In the genomic region with DNA sequence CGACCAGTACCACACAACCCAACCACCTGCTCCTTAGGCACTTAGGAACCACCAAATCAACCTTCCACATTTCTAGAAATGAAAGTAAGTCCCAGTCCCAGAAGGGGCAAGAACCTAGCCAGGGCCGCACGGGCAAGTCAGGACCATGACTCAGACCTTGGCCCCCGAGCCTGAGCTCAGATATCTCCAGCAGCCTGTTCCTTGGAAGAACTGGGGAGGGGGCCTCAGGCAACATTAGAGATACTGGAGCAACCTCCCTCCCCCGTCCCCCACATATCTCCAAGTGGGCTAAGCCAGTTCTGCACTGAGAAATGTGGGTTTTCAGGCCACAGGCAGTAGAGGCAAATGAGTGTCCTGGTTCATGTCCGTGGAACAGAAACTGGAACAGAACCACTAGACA, we compare ENCODE assay signal across 13 cellular contexts. TPM values are rescaled to one million over a fixed set of nuclear protein-coding genes. Genes with fewer than 3 reads are reported as not detected.
DNase-seq lines count a peak whose midpoint lies in the region; ATAC-seq, FAIRE-seq and TF ChIP-seq lines count a peak whose summit lies in the region.
"Had no signal": no experiment of that assay in that cellular context is flagged by ENCODE, and none has a peak within 500 bp of the region (broad histone marks: within the 10 kb centered on the region; RNA-seq: fewer than 3 reads in every experiment).

No MANE protein-coding gene starts in this region.

- no peak overlapping the region for H3K4me3 ChIP-seq in HepG2 (replicated peaks in 1 of 3; ENCODE audit: insufficient read depth in 1 of 3, low read depth in 2 of 3, low read length in 3 of 3)
- no peak overlapping the region for H3K4me3 ChIP-seq in right lobe of liver
- no peak overlapping the region for H3K4me3 ChIP-seq in kidney (ENCODE audit: low read length in 2 of 2)
- H3K4me3 ChIP-seq: esophagus squamous epithelium, ovary had no signal

- H3K9ac ChIP-seq in HepG2 (ENCODE audit: insufficient read depth, low read depth, low read length) (no peak overlapping the region), kidney (ENCODE audit: low read length in 2 of 2) (no peak overlapping the region)
- H3K9ac ChIP-seq: KMS-11 had no signal

- TF ChIP-seq EP300 in HepG2 (IDR thresholded peaks at IDR 0.05; ENCODE audit: low read depth in 2 of 2, low read length in 2 of 2) (no peak), HepG2 (CRISPR knock-in tag; IDR thresholded peaks at IDR 0.05; ENCODE audit: borderline replicate concordance) (no peak)

- peak overlapping the region; percentile 17 for H3K27ac ChIP-seq in HepG2 (ENCODE audit: extremely low read length, insufficient read depth, low read length)
- H3K27ac ChIP-seq in right lobe of liver = no peak overlapping the region
- no peak overlapping the region for H3K27ac ChIP-seq in kidney (ENCODE audit: low read depth in 2 of 2, low read length in 2 of 2)
- H3K27ac ChIP-seq: KMS-11, ovary had no signal

- in situ Hi-C loops in HepG2 (cut with HindIII; ENCODE audit: extremely low pct_ligation_motif_present, low pct_unique_long_range_greater_than_20kb) = no loop called here

- no peak for ATAC-seq in HepG2
- ATAC-seq in right lobe of liver = no peak
- ATAC-seq in WTC11 = no peak

- H3K27ac Mint-ChIP-seq in WTC11 = peak overlapping the region; percentile 94

- H3K27me3 ChIP-seq in HepG2 (ENCODE audit: control insufficient read depth in 1 of 2, insufficient read depth in 2 of 2, low read length in 2 of 2) (no peaks in the 10 kb centered on the region), right lobe of liver (no peaks in the 10 kb centered on the region)
- H3K27me3 ChIP-seq: esophagus squamous epithelium, ovary had no signal

- H3K36me3 ChIP-seq in HepG2 (replicated peaks in 1 of 2; ENCODE audit: control insufficient read depth in 1 of 2, insufficient read depth in 2 of 2, low read length in 2 of 2) (peaks cover 5 to 21% of the 10 kb centered on the region in 2 experiments; a peak in 3 of 5 replicates), right lobe of liver (no peaks in the 10 kb centered on the region), kidney (ENCODE audit: control insufficient read depth in 1 of 2, insufficient read depth in 2 of 2, low read length in 2 of 2) (no peaks in the 10 kb centered on the region)
- H3K36me3 ChIP-seq: esophagus squamous epithelium, ovary had no signal

- no peaks in the 10 kb centered on the region for H3K9me3 Mint-ChIP-seq in WTC11

- no peaks in the 10 kb centered on the region for H3K27me3 Mint-ChIP-seq in WTC11 (ENCODE audit: low read depth)

- no peak for TF ChIP-seq POLR2A in HepG2 (IDR thresholded peaks at IDR 0.05; ENCODE audit: insufficient read depth in 1 of 2, low read depth in 2 of 2, low read length in 2 of 2)
- no peak for TF ChIP-seq POLR2A in right lobe of liver (IDR thresholded peaks at IDR 0.05)

- H3K4me2 ChIP-seq in HepG2 (ENCODE audit: low read depth, low read length) = no peak overlapping the region
- H3K4me2 ChIP-seq: KMS-11 had no signal

- no peak for TF ChIP-seq CTCF in HepG2 (CRISPR knock-in tag; IDR thresholded peaks at IDR 0.05)
- TF ChIP-seq CTCF in right lobe of liver (IDR thresholded peaks at IDR 0.05) = no peak
- TF ChIP-seq CTCF in WTC11 (IDR thresholded peaks at IDR 0.05) = no peak
- no peak for TF ChIP-seq CTCF in kidney (IDR thresholded peaks at IDR 0.05; ENCODE audit: borderline replicate concordance, extremely low read depth, insufficient read depth)

- peaks cover 2% of the 10 kb centered on the region; the same call in 1 of the 2 replicates for H3K36me3 Mint-ChIP-seq in WTC11

- no peak overlapping the region for H2AFZ ChIP-seq in HepG2 (ENCODE audit: low read length)

- peaks cover 11% of the 10 kb centered on the region for H4K20me1 ChIP-seq in HepG2 (ENCODE audit: insufficient read depth, low read length)

- H3K4me1 Mint-ChIP-seq in WTC11 = peaks cover 51% of the 10 kb centered on the region

- H3K4me1 ChIP-seq in HepG2 (ENCODE audit: insufficient read depth, low read length) = peaks cover 87% of the 10 kb centered on the region
- H3K4me1 ChIP-seq in right lobe of liver = peaks cover 0 to 38% (median 8%) of the 10 kb centered on the region in 4 donors
- peaks cover 7 to 39% of the 10 kb centered on the region in 2 donors for H3K4me1 ChIP-seq in kidney (ENCODE audit: control insufficient read depth in 1 of 2, insufficient read depth in 1 of 2, low read depth in 1 of 2, low read length in 2 of 2)

- CTCF ChIA-PET in HepG2 (lab: Yijun Ruan, JAX; ENCODE audit: low intra/inter-chr PET ratio, low total read pairs) (no interaction called here), WTC11 (lab: Charles Lee) (interaction anchor here (0.9 kb wide), 1 partner anchor 155 kb away, joined by 3 read pairs; no protein-coding TSS in a partner anchor)

- no peaks in the 10 kb centered on the region for H3K9me3 ChIP-seq in HepG2 (ENCODE audit: low read length)
- H3K9me3 ChIP-seq in right lobe of liver = no peaks in the 10 kb centered on the region
- H3K9me3 ChIP-seq in kidney (ENCODE audit: control insufficient read depth in 1 of 2, low read length in 2 of 2) = no peaks in the 10 kb centered on the region
- H3K9me3 ChIP-seq: esophagus squamous epithelium, ovary had no signal

- no peak overlapping the region for H3K4me3 Mint-ChIP-seq in WTC11

- 95% methylated on average over 5 of the region's 6 CpGs for WGBS in HepG2 (ENCODE audit: low lambda C conversion rate)
- WGBS in right lobe of liver (ENCODE audit: insufficient coverage, low coverage, low lambda C conversion rate, missing lambda C conversion rate) = 53% methylated on average over 3 of the region's 6 CpGs

- POLR2A ChIA-PET in HepG2 (lab: Yijun Ruan, JAX) (no interaction called here), WTC11 (lab: Charles Lee) (interaction anchor here (1.0 kb wide), 1 partner anchor 28 kb away, joined by 5 read pairs; no protein-coding TSS in a partner anchor)

- TF ChIP-seq RAD21 in HepG2 (CRISPR knock-in tag; IDR thresholded peaks at IDR 0.05) = no peak

- no TSS peak for BruUV-seq in HepG2 (replicated peaks; lab: Mats Ljungman, UMichigan)

- intact Hi-C loops in HepG2 (cut with micrococcal nuclease; ENCODE audit: unreplicated experiment) (no loop called here), right lobe of liver (cut with DNase I) (no loop called here), kidney (cut with DNase I) (no loop called here)

- DNase-seq in HepG2 (ENCODE audit: low spot score) (no peak), right lobe of liver (no peak), WTC11 (ENCODE audit: low spot score) (no peak), kidney (peak; percentile 34), NCI-H146 treated with DMSO at 0.1 percent for 48 hours (lab: John Stamatoyannopoulos, UW; ENCODE audit: unreplicated experiment) (no peak), epidermal melanocyte (ENCODE audit: insufficient read length, low spot score) (no peak), NCI-H1436 (lab: John Stamatoyannopoulos, UW) (no peak)
- no peak for DNase-seq in NK-92 treated with Interleukin-12 subunit alpha and Interleukin-12 subunit beta, amount 100 ng/mL, for 24 hours (lab: John Stamatoyannopoulos, UW)
- DNase-seq: esophagus squamous epithelium, NCI-H187, ovary, trophoblast cell had no signal

- H3K79me2 ChIP-seq in HepG2 (ENCODE audit: insufficient read depth, low read length) = peaks cover 90% of the 10 kb centered on the region

- FAIRE-seq in HepG2 (lab: Jason Lieb, UNC) (no peak), kidney (lab: Jason Lieb, UNC) (no peak)

RNA-seq across cellular contexts. Expression of a gene that starts 7.7 kb away (rescaled TPM):
- total RNA-seq in HepG2 (2016; rRNA removed; fragmentation: Illumina TruSeq; extraction: Trizol) (55.2 and 55.5 TPM in 2 replicates), right lobe of liver (10 to 100 TPM; 32.9 to 76.7 (median 41.2) TPM), WTC11 (2021) (76.4 to 98.8 TPM (median 78.3 TPM) in 3 replicates), kidney (80.8 TPM)
- 21.9 TPM in 2 replicates for total RNA-seq in HepG2 (2016; cell fraction: cytosol; rRNA removed; fragmentation: Illumina TruSeq; extraction: Trizol; ENCODE audit: low read depth)
- total RNA-seq in HepG2 (2016; cell fraction: insoluble cytoplasmic fraction; rRNA removed; fragmentation: Illumina TruSeq; extraction: Trizol) = 49.1 and 52.3 TPM in 2 replicates
- total RNA-seq in HepG2 (2016; cell fraction: membrane; rRNA removed; fragmentation: Illumina TruSeq; extraction: Trizol) = 15.6 and 18.1 TPM in 2 replicates
- 76.5 and 77.3 TPM in 2 replicates for total RNA-seq in HepG2 (2016; cell fraction: nucleus; rRNA removed; fragmentation: Illumina TruSeq; extraction: Trizol)
- polyA plus RNA-seq in HepG2 (2011; rRNA removed) (43.2 and 64.0 TPM in 2 replicates), kidney (ENCODE audit: insufficient read depth, low read depth, low replicate concordance) (58.2 TPM)
- polyA plus RNA-seq in HepG2 (2011; cell fraction: cytosol; rRNA removed) = 27.5 and 37.2 TPM in 2 replicates
- polyA plus RNA-seq in HepG2 (2011; cell fraction: nucleus; rRNA removed) = 341 and 362 TPM in 2 replicates
- polyA plus RNA-seq in HepG2 (2012) = 33.2 and 39.7 TPM in 2 replicates
- polyA plus RNA-seq in HepG2 (2016; cell fraction: cytosol; fragmentation: Illumina TruSeq; extraction: Trizol; ENCODE audit: low read depth) = 2.2 and 3.2 TPM in 2 replicates
- 40.0 and 49.8 TPM in 2 replicates for polyA plus RNA-seq in HepG2 (2016; cell fraction: insoluble cytoplasmic fraction; fragmentation: Illumina TruSeq; extraction: Trizol; ENCODE audit: low read depth)
- polyA plus RNA-seq in HepG2 (2016; cell fraction: membrane; fragmentation: Illumina TruSeq; extraction: Trizol; ENCODE audit: low read depth) = 5.5 and 6.6 TPM in 2 replicates
- 163 and 180 TPM in 2 replicates for polyA plus RNA-seq in HepG2 (2016; cell fraction: nucleus; fragmentation: Illumina TruSeq; extraction: Trizol; ENCODE audit: insufficient read depth, low read depth)
- polyA minus RNA-seq in HepG2 (2011; rRNA and poly(A)+ RNA removed; ENCODE audit: low replicate concordance) = 42.6 and 95.7 TPM in 2 replicates
- 32.2 and 38.2 TPM in 2 replicates for polyA minus RNA-seq in HepG2 (2011; cell fraction: cytosol; rRNA and poly(A)+ RNA removed)
- polyA minus RNA-seq in HepG2 (2011; cell fraction: nucleus; rRNA and poly(A)+ RNA removed) = 73.1 and 90.3 TPM in 2 replicates

RNA-seq across cellular contexts. Expression of a gene that starts 49.4 kb away (rescaled TPM):
- 248 and 341 TPM in 2 replicates for total RNA-seq in HepG2 (2016; rRNA removed; fragmentation: Illumina TruSeq; extraction: Trizol)
- total RNA-seq in HepG2 (2016; cell fraction: cytosol; rRNA removed; fragmentation: Illumina TruSeq; extraction: Trizol; ENCODE audit: low read depth) = 1,658 and 1,675 TPM in 2 replicates
- 231 and 367 TPM in 2 replicates for total RNA-seq in HepG2 (2016; cell fraction: insoluble cytoplasmic fraction; rRNA removed; fragmentation: Illumina TruSeq; extraction: Trizol)
- 1,130 and 1,245 TPM in 2 replicates for total RNA-seq in HepG2 (2016; cell fraction: membrane; rRNA removed; fragmentation: Illumina TruSeq; extraction: Trizol)
- total RNA-seq in HepG2 (2016; cell fraction: nucleus; rRNA removed; fragmentation: Illumina TruSeq; extraction: Trizol) = 138 and 147 TPM in 2 replicates
- 260 and 311 TPM in 2 replicates for polyA plus RNA-seq in HepG2 (2011; rRNA removed)
- polyA plus RNA-seq in HepG2 (2011; cell fraction: cytosol; rRNA removed) = 248 and 317 TPM in 2 replicates
- polyA plus RNA-seq in HepG2 (2011; cell fraction: nucleus; rRNA removed) = 146 and 149 TPM in 2 replicates
- 146 and 179 TPM in 2 replicates for polyA plus RNA-seq in HepG2 (2012)
- 2,121 and 2,355 TPM in 2 replicates for polyA plus RNA-seq in HepG2 (2016; cell fraction: cytosol; fragmentation: Illumina TruSeq; extraction: Trizol; ENCODE audit: low read depth)
- polyA plus RNA-seq in HepG2 (2016; cell fraction: insoluble cytoplasmic fraction; fragmentation: Illumina TruSeq; extraction: Trizol; ENCODE audit: low read depth) = 324 and 400 TPM in 2 replicates
- polyA plus RNA-seq in HepG2 (2016; cell fraction: membrane; fragmentation: Illumina TruSeq; extraction: Trizol; ENCODE audit: low read depth) = 1,491 and 1,549 TPM in 2 replicates
- 357 and 378 TPM in 2 replicates for polyA plus RNA-seq in HepG2 (2016; cell fraction: nucleus; fragmentation: Illumina TruSeq; extraction: Trizol; ENCODE audit: insufficient read depth, low read depth)
- polyA minus RNA-seq in HepG2 (2011; rRNA and poly(A)+ RNA removed; ENCODE audit: low replicate concordance) = 15.4 and 222 TPM in 2 replicates
- 77.0 and 88.8 TPM in 2 replicates for polyA minus RNA-seq in HepG2 (2011; cell fraction: cytosol; rRNA and poly(A)+ RNA removed)
- 41.4 and 44.8 TPM in 2 replicates for polyA minus RNA-seq in HepG2 (2011; cell fraction: nucleus; rRNA and poly(A)+ RNA removed)
- total RNA-seq in right lobe of liver = 100 to 1,000 TPM; 282 to 525 (median 330) TPM
- 32.0 to 40.9 TPM (median 36.6 TPM) in 3 replicates for total RNA-seq in WTC11 (2021)
- total RNA-seq in kidney = 40.7 TPM
- polyA plus RNA-seq in kidney (ENCODE audit: insufficient read depth, low read depth, low replicate concordance) = 127 TPM
